Comparison of ENCODE assay signal across 8 cellular contexts in the genomic region with DNA sequence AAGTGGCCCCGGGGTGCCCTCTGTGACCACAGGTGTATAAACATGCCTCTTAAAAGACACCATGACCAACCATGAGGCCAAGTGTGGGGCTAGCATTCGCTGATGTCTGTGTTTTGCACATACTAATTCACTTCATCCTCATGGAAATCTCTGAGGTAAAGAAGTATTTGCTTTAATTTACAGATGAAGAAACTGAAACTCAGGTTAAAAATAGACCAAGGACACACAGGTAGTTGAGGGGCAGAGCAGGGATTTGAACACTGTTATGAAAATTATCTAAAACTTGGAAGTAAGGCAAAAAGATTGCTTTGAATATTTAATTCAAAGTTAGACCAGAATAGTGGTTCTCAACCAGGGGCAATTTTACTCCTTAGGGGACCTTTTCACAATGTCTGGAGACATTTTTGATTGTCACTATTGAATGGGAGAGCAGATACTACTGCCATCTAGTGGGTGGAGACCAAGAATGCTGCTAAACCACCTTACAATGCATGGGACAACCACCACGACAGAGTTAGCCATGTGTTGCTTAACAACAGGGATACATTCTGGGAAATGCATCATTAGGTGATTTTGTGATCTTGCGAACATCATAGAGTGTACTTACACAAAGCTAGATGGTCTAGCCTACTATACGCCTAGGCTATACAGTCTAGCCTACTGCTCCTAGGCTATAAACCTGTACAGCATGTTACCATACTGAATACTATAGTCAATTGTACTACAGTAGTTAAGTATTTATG. TPM values are rescaled to one million over a fixed set of nuclear protein-coding genes. Genes with fewer than 3 reads are reported as not detected.
DNase-seq lines count a peak whose midpoint lies in the region; ATAC-seq and TF ChIP-seq lines count a peak whose summit lies in the region.

No MANE protein-coding gene starts in this region.

- H3K4me3 Mint-ChIP-seq in endodermal cell: no peak overlapping the region

- H3K9me3 ChIP-seq in endodermal cell (ENCODE audit: control insufficient read depth, low read length): peaks cover 11% of the 10 kb centered on the region

- no peak overlapping the region for H3K4me3 ChIP-seq in endodermal cell (ENCODE audit: low read length)

- DNase-seq in AG09319 (ENCODE audit: extremely low read depth, low read depth) (no peak), NCI-H1105 treated with DMSO at 0.1 percent for 48 hours (lab: John Stamatoyannopoulos, UW) (peak; percentile 68), T-helper 22 cell (ENCODE audit: low read depth) (peak; percentile 11), endodermal cell (peak; percentile 67), mucosa of gallbladder (ENCODE audit: low spot score) (peak; percentile 35), GOT3 (lab: John Stamatoyannopoulos, UW) (no peak)

- peaks cover 6% of the 10 kb centered on the region for H3K36me3 Mint-ChIP-seq in endodermal cell (ENCODE audit: low read depth)

- no peaks in the 10 kb centered on the region for H3K27me3 Mint-ChIP-seq in endodermal cell (ENCODE audit: insufficient read depth)

- H3K9ac ChIP-seq in endodermal cell (ENCODE audit: extremely low read depth, low read length, poor library complexity, severe bottlenecking): no peak overlapping the region

- no peak overlapping the region for H3K27ac Mint-ChIP-seq in endodermal cell

- no peaks in the 10 kb centered on the region for H3K36me3 ChIP-seq in endodermal cell (ENCODE audit: control insufficient read depth, insufficient read depth, low read length)

- H3K9me3 Mint-ChIP-seq in endodermal cell: peaks cover 12% of the 10 kb centered on the region

- peaks cover 4% of the 10 kb centered on the region for H3K4me1 Mint-ChIP-seq in endodermal cell

- no peaks in the 10 kb centered on the region for H3K4me1 ChIP-seq in endodermal cell (ENCODE audit: control insufficient read depth, insufficient read depth, low read length)

- peak; percentile 85 for TF ChIP-seq CTCF in AG09319 (IDR thresholded peaks at IDR 0.05; ENCODE audit: low read depth, low read length)
- TF ChIP-seq CTCF in GM12874 (IDR thresholded peaks at IDR 0.05; ENCODE audit: insufficient read depth, low read depth, low read length): peak; percentile 72
- peak; percentile 87 for TF ChIP-seq CTCF in endodermal cell (conservative IDR thresholded peaks at IDR 0.05)

- peak; percentile 65 for ATAC-seq in HG02623 (IDR thresholded peaks at IDR 0.05; ENCODE audit: unreplicated experiment)

- H3K27ac ChIP-seq in endodermal cell (ENCODE audit: low read depth, low read length): no peak overlapping the region

- WGBS in endodermal cell (ENCODE audit: insufficient coverage in 1 of 2, insufficient read length in 1 of 2), 2 experiments: 47 to 55% methylated on average over 3 to 5 of the region's 5 CpGs

- H3K27me3 ChIP-seq in endodermal cell (ENCODE audit: control insufficient read depth, insufficient read depth, low read length, poor library complexity, severe bottlenecking): no peaks in the 10 kb centered on the region

RNA-seq across cellular contexts. Expression of gene FXN, which starts 8.0 kb away (rescaled TPM):
- total RNA-seq in endodermal cell (10 to 100 TPM; 33.0 to 34.1 TPM), mucosa of gallbladder (10.3 TPM)
- 19.3 TPM for polyA plus RNA-seq in endodermal cell (2013, experiment 1 of 2)
- 17.5 TPM for polyA plus RNA-seq in endodermal cell (2013, experiment 2 of 2)

RNA-seq across cellular contexts. Expression of gene PRKACG, which starts 13.6 kb away (rescaled TPM):
- total RNA-seq in endodermal cell (not detected), mucosa of gallbladder (not detected)
- not detected for polyA plus RNA-seq in endodermal cell (2013, experiment 1 of 2)
- not detected for polyA plus RNA-seq in endodermal cell (2013, experiment 2 of 2)

Comparison
In these comparisons a context has a peak if more than half of its experiments do, and no peak if none do; other contexts are left out.
1. DNase-seq: peak in NCI-H1105 treated with DMSO at 0.1 percent for 48 hours (single experiment), T-helper 22 cell (single experiment), endodermal cell (single experiment) and mucosa of gallbladder (single experiment); none in AG09319 (single experiment) and GOT3 (single experiment).
2. Peak in every context shown above with its lines, with median percentiles within 50 percentile points of each other: CTCF ChIP-seq.